In genomic region chr11:32184057-32185055, GRCh38 we compare ENCODE assay signal across 13 cellular contexts.
DNase-seq lines count a peak whose midpoint lies in the region; ATAC-seq and TF ChIP-seq lines count a peak whose summit lies in the region.
"Had no signal": no experiment of that assay in that cellular context is flagged by ENCODE, and none has a peak within 500 bp of the region (broad histone marks: within the 10 kb centered on the region; RNA-seq: fewer than 3 reads in every experiment).

No MANE protein-coding gene starts in this region.

- WGBS in right cardiac atrium = 57% methylated on average over 12 of the region's 12 CpGs

- H3K27ac ChIP-seq in right atrium auricular region = no peak overlapping the region
- no peak overlapping the region for H3K27ac ChIP-seq in right cardiac atrium (ENCODE audit: low read length)

- ATAC-seq in Right ventricle myocardium inferior (peak; percentile 40), GM21619 (IDR thresholded peaks at IDR 0.05; ENCODE audit: unreplicated experiment) (peak; percentile 76), HG03342 (IDR thresholded peaks at IDR 0.05; ENCODE audit: unreplicated experiment) (peak; percentile 66), right cardiac atrium (peak; percentile 50 to 54)
- no peak for ATAC-seq in stimulated activated effector memory CD8-positive, alpha-beta T cell treated with anti-CD3 and anti-CD28 coated beads, Interleukin-12 subunit alpha, Interleukin-12 subunit beta, amount 100 ng/mL, for 72 hours
- ATAC-seq: WTC11 had no signal

- DNase-seq in Right ventricle myocardium inferior (ENCODE audit: missing footprints) (no peak), right atrium auricular region (ENCODE audit: low spot score) (no peak), right cardiac atrium (peak in 2 of 3 donors; percentile 53 to 63), NOMO-1 treated with DMSO at 0.1 percent for 48 hours (lab: John Stamatoyannopoulos, UW; ENCODE audit: unreplicated experiment) (no peak)
- no peak for DNase-seq in stimulated activated effector memory CD8-positive, alpha-beta T cell treated with anti-CD3 and anti-CD28 coated beads, Interleukin-12 subunit alpha, Interleukin-12 subunit beta, amount 100 ng/mL, for 72 hours (ENCODE audit: low spot score in 2 of 2)
- DNase-seq in activated CD8-positive, alpha-beta memory T cell treated with anti-CD3 and anti-CD28 coated beads for 24 hours = no peak
- DNase-seq: activated T-cell treated with anti-CD3 and anti-CD28 coated beads, Interleukin-2, amount 50 U/mL, for 1 hour; amygdala; immature natural killer cell; NCI-H2029 treated with DMSO at 0.1 percent for 48 hours had no signal

- no peak overlapping the region for H3K27ac Mint-ChIP-seq in stimulated activated effector memory CD8-positive, alpha-beta T cell treated with anti-CD3 and anti-CD28 coated beads, Interleukin-12 subunit alpha, Interleukin-12 subunit beta, amount 100 ng/mL, for 72 hours
- H3K27ac Mint-ChIP-seq: immature natural killer cell, WTC11 had no signal

- intact Hi-C loops in Right ventricle myocardium inferior (cut with DNase I) (no loop called here), right cardiac atrium (cut with DNase I) (no loop called here)

- no peaks in the 10 kb centered on the region for H3K27me3 ChIP-seq in right atrium auricular region
- H3K27me3 ChIP-seq in right cardiac atrium (ENCODE audit: control insufficient read depth, insufficient read depth) = no peaks in the 10 kb centered on the region

- H3K9me3 Mint-ChIP-seq in stimulated activated effector memory CD8-positive, alpha-beta T cell treated with anti-CD3 and anti-CD28 coated beads, Interleukin-12 subunit alpha, Interleukin-12 subunit beta, amount 100 ng/mL, for 72 hours = no peaks in the 10 kb centered on the region
- H3K9me3 Mint-ChIP-seq: immature natural killer cell, WTC11 had no signal

- H3K4me3 Mint-ChIP-seq in stimulated activated effector memory CD8-positive, alpha-beta T cell treated with anti-CD3 and anti-CD28 coated beads, Interleukin-12 subunit alpha, Interleukin-12 subunit beta, amount 100 ng/mL, for 72 hours = no peak overlapping the region
- H3K4me3 Mint-ChIP-seq: immature natural killer cell, WTC11 had no signal

- H3K4me1 Mint-ChIP-seq in stimulated activated effector memory CD8-positive, alpha-beta T cell treated with anti-CD3 and anti-CD28 coated beads, Interleukin-12 subunit alpha, Interleukin-12 subunit beta, amount 100 ng/mL, for 72 hours = no peaks in the 10 kb centered on the region
- H3K4me1 Mint-ChIP-seq: immature natural killer cell had no signal

- H3K36me3 ChIP-seq in right atrium auricular region = no peaks in the 10 kb centered on the region

- H3K4me3 ChIP-seq in right atrium auricular region (no peak overlapping the region), right cardiac atrium (ENCODE audit: low read length) (no peak overlapping the region)

- H3K4me1 ChIP-seq in right atrium auricular region (peaks cover 0 to 5% of the 10 kb centered on the region in 2 donors), right cardiac atrium (ENCODE audit: control insufficient read depth, insufficient read depth, low read length) (no peaks in the 10 kb centered on the region)

- H3K9me3 ChIP-seq in right atrium auricular region (no peaks in the 10 kb centered on the region), right cardiac atrium (ENCODE audit: control insufficient read depth, low read length) (no peaks in the 10 kb centered on the region)

- H3K36me3 Mint-ChIP-seq in stimulated activated effector memory CD8-positive, alpha-beta T cell treated with anti-CD3 and anti-CD28 coated beads, Interleukin-12 subunit alpha, Interleukin-12 subunit beta, amount 100 ng/mL, for 72 hours = no peaks in the 10 kb centered on the region
- H3K36me3 Mint-ChIP-seq: immature natural killer cell, WTC11 had no signal

- no peak for TF ChIP-seq CTCF in right atrium auricular region (IDR thresholded peaks at IDR 0.05)

Comparison
In these comparisons a context has a peak if more than half of its experiments do, and no peak if none do; other contexts are left out.
1. DNase-seq: peak in right cardiac atrium (2 of 3); none in Right ventricle myocardium inferior (single experiment), right atrium auricular region (single experiment), NOMO-1 treated with DMSO at 0.1 percent for 48 hours (single experiment), stimulated activated effector memory CD8-positive, alpha-beta T cell treated with anti-CD3 and anti-CD28 coated beads, Interleukin-12 subunit alpha, Interleukin-12 subunit beta, amount 100 ng/mL, for 72 hours (0 of 2) and activated CD8-positive, alpha-beta memory T cell treated with anti-CD3 and anti-CD28 coated beads for 24 hours (single experiment).